Comparison of ENCODE assay signal across 10 cellular contexts in genomic region chr1:32828341-32828740, GRCh38. TPM values are rescaled to one million over a fixed set of nuclear protein-coding genes. Genes with fewer than 3 reads are reported as not detected.
DNase-seq lines count a peak whose midpoint lies in the region; ATAC-seq and TF ChIP-seq lines count a peak whose summit lies in the region.
"Had no signal": no experiment of that assay in that cellular context is flagged by ENCODE, and none has a peak within 500 bp of the region (broad histone marks: within the 10 kb centered on the region; RNA-seq: fewer than 3 reads in every experiment).

No MANE protein-coding gene starts in this region.

- no peak overlapping the region for H3K4me2 ChIP-seq in KMS-11

- no peak overlapping the region for H3K4me3 Mint-ChIP-seq in CD14-positive monocyte
- H3K4me3 Mint-ChIP-seq: naive thymus-derived CD8-positive, alpha-beta T cell had no signal

- H3K27ac Mint-ChIP-seq in CD14-positive monocyte, result no peak overlapping the region
- H3K27ac Mint-ChIP-seq: naive thymus-derived CD8-positive, alpha-beta T cell had no signal

- H3K4me1 Mint-ChIP-seq in CD14-positive monocyte, result peaks cover 7% of the 10 kb centered on the region

- H3K36me3 ChIP-seq in KMS-11 (ENCODE audit: insufficient read depth) (peaks cover 15% of the 10 kb centered on the region; the same call in 1 of the 2 replicates), adipocyte (ENCODE audit: control insufficient read depth, insufficient read depth, low read length, severe bottlenecking) (peaks cover 82% of the 10 kb centered on the region)

- TF ChIP-seq CTCF in KMS-11 (conservative IDR thresholded peaks at IDR 0.05; ENCODE audit: low read depth, low read length) (0 out of 2 replicates have a peak, but pooled peaks have one; percentile 15), CD14-positive monocyte (IDR thresholded peaks at IDR 0.05) (no peak)

- H2AFZ ChIP-seq in KMS-11 (ENCODE audit: low read depth), result no peak overlapping the region

- intact Hi-C loops in CD14-positive monocyte (cut with micrococcal nuclease), result no loop called here

- no peak overlapping the region for H3K9ac ChIP-seq in KMS-11
- H3K9ac ChIP-seq in adipocyte (ENCODE audit: low read length), result no peak overlapping the region

- H3K4me1 ChIP-seq in KMS-11 (ENCODE audit: low read depth, poor library complexity, severe bottlenecking) (peaks cover 27% of the 10 kb centered on the region), adipocyte (ENCODE audit: control insufficient read depth, insufficient read depth, low read length) (no peaks in the 10 kb centered on the region)

- H3K27me3 Mint-ChIP-seq in CD14-positive monocyte (ENCODE audit: low read depth in 3 of 3), result no peaks in the 10 kb centered on the region
- H3K27me3 Mint-ChIP-seq: naive thymus-derived CD8-positive, alpha-beta T cell had no signal

- H3K9me3 Mint-ChIP-seq in CD14-positive monocyte, result no peaks in the 10 kb centered on the region
- H3K9me3 Mint-ChIP-seq: naive thymus-derived CD8-positive, alpha-beta T cell had no signal

- no peak overlapping the region for H3K27ac ChIP-seq in KMS-11

- H3K4me3 ChIP-seq in KMS-11 (IDR thresholded peaks at IDR 0.05; ENCODE audit: insufficient read depth, low read depth, low read length) (no peak overlapping the region), adipocyte (ENCODE audit: low read length) (no peak overlapping the region)

- DNase-seq in CD1c-positive myeloid dendritic cell (ENCODE audit: extremely low spot score) (peak; percentile 12), adipocyte (ENCODE audit: low read depth) (peak; percentile 26), left lobe of liver (ENCODE audit: low spot score) (no peak), CD14-positive monocyte (ENCODE audit: low spot score) (no peak), NCI-H2029 treated with DMSO at 0.1 percent for 48 hours (lab: John Stamatoyannopoulos, UW) (no peak)
- DNase-seq: SIG-M5 had no signal

- peaks cover 70 to 75% of the 10 kb centered on the region in 2 donors for H3K36me3 Mint-ChIP-seq in CD14-positive monocyte

- H3K9me3 ChIP-seq in adipocyte (ENCODE audit: control insufficient read depth, low read length), result no peaks in the 10 kb centered on the region

- ATAC-seq in left lobe of liver (peak; percentile 65), GM18868 (IDR thresholded peaks at IDR 0.05; ENCODE audit: unreplicated experiment) (no peak), GM21447 (IDR thresholded peaks at IDR 0.05; ENCODE audit: unreplicated experiment) (no peak)
- ATAC-seq: naive thymus-derived CD8-positive, alpha-beta T cell had no signal

- no peaks in the 10 kb centered on the region for H4K20me1 ChIP-seq in KMS-11 (ENCODE audit: insufficient read depth)

- peaks cover 27% of the 10 kb centered on the region for H3K79me2 ChIP-seq in KMS-11 (ENCODE audit: insufficient read depth, low read depth)

- no peaks in the 10 kb centered on the region for H3K27me3 ChIP-seq in KMS-11 (ENCODE audit: insufficient read depth, low read depth)
- no peaks in the 10 kb centered on the region for H3K27me3 ChIP-seq in adipocyte (replicated peaks; ENCODE audit: control insufficient read depth, insufficient read depth, low read length)

RNA-seq across cellular contexts. Expression of gene S100PBP, which starts 10.9 kb away (rescaled TPM):
- 10.3 TPM for total RNA-seq in left lobe of liver
- polyA plus RNA-seq in CD14-positive monocyte, result 1 to 10 TPM; 6.6 to 7.1 TPM

RNA-seq across cellular contexts. Expression of gene YARS1, which starts 11.2 kb away (rescaled TPM):
- total RNA-seq in left lobe of liver, result 38.4 TPM
- polyA plus RNA-seq in CD14-positive monocyte, result 10 to 100 TPM; 39.8 to 42.7 TPM

RNA-seq across cellular contexts. Expression of gene FNDC5, which starts 42.4 kb away (rescaled TPM):
- 5.4 TPM for total RNA-seq in left lobe of liver
- not detected for polyA plus RNA-seq in CD14-positive monocyte
- total RNA-seq: naive thymus-derived CD8-positive, alpha-beta T cell had no signal
- polyA plus RNA-seq: naive thymus-derived CD8-positive, alpha-beta T cell had no signal

RNA-seq across cellular contexts. Expression of gene HPCA, which starts 58.0 kb away (rescaled TPM):
- total RNA-seq in left lobe of liver, result not detected
- polyA plus RNA-seq in CD14-positive monocyte, result not detected
- total RNA-seq: naive thymus-derived CD8-positive, alpha-beta T cell had no signal
- polyA plus RNA-seq: naive thymus-derived CD8-positive, alpha-beta T cell had no signal

Comparison
In these comparisons a context has a peak if more than half of its experiments do, and no peak if none do; other contexts are left out.
1. DNase-seq: peak in CD1c-positive myeloid dendritic cell (single experiment) and adipocyte (single experiment); none in left lobe of liver (single experiment), CD14-positive monocyte (single experiment) and NCI-H2029 treated with DMSO at 0.1 percent for 48 hours (single experiment).